Comparison of ENCODE assay signal across 8 cellular contexts in the genomic region with DNA sequence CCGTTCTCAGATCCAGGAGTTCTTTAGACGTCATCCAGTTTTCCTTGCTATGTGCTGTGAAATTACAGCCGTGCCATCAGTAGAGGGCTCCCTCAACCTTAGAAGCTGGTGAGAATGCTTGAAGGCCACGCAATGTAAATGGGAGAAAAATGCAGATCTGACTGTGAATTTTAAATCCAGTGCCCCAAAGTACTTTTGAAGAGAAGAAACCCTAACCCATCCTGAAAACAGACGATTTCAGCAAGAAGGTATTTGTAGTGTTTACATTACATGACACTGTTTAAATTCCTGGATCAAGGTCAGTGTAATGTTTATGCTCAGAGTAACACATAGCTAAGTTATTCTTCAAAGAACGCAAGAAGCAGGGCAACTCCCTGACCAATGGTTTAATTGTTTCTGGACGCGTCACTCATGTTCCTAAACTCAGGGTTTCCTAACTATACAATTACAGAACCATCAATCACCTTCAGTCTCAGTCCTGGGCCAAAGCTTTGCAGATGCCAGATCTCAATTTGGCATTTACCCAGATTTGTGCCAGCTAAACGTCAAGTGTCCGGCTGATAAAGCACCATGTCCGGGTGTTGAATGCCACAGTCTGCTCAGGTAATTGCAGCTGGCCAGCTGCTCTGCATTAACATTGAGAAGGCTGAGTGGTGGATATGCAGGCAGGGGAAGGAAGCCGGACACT. TPM values are rescaled to one million over a fixed set of nuclear protein-coding genes. Genes with fewer than 3 reads are reported as not detected.
DNase-seq lines count a peak whose midpoint lies in the region; FAIRE-seq and TF ChIP-seq lines count a peak whose summit lies in the region.

No MANE protein-coding gene starts in this region.

- in situ Hi-C loops in ACHN (cut with HindIII; ENCODE audit: low pct_ligation_motif_present, low pct_unique_long_range_greater_than_20kb, low sequenced_read_pairs) (no loop called here), KBM-7 (cut with MboI; ENCODE audit: low pct_unique_long_range_greater_than_20kb, low sequenced_read_pairs) (no loop called here), GM13977 (cut with MboI; ENCODE audit: low pct_unique_long_range_greater_than_20kb, low sequenced_read_pairs, unreplicated experiment) (no loop called here)

- WGBS in prostate gland: 24% methylated on average over 12 of the region's 12 CpGs

- no peak for FAIRE-seq in urothelium cell line (lab: Jason Lieb, UNC)

- TF ChIP-seq CTCF in ascending aorta (IDR thresholded peaks at IDR 0.05): peak; percentile 33 to 67 (median 52)
- peak in 2 of 4 experiments; percentile 18 to 20 for TF ChIP-seq CTCF in prostate gland (IDR thresholded peaks at IDR 0.05)
- no peak for TF ChIP-seq CTCF in GM13977 (IDR thresholded peaks at IDR 0.05; ENCODE audit: extremely low read depth, insufficient read depth, missing control alignments)

- H3K4me3 ChIP-seq in ascending aorta: no peak overlapping the region
- H3K4me3 ChIP-seq in prostate gland: no peak overlapping the region

- DNase-seq in ACHN (peak; percentile 58), KBM-7 (peak; percentile 26), ascending aorta (ENCODE audit: low spot score in 2 of 2) (no peak), kidney glomerular epithelial cell (lab: John Stamatoyannopoulos, UW) (peak; percentile 81), urothelium cell line (ENCODE audit: low spot score) (peak; percentile 45), NCI-H2107 treated with DMSO at 0.1 percent for 48 hours (lab: John Stamatoyannopoulos, UW; ENCODE audit: unreplicated experiment) (no peak), prostate gland (ENCODE audit: low spot score) (no peak), GM13977 (ENCODE audit: low spot score) (no peak)

- no peaks in the 10 kb centered on the region for H3K36me3 ChIP-seq in ascending aorta
- no peaks in the 10 kb centered on the region for H3K36me3 ChIP-seq in prostate gland

- H3K4me1 ChIP-seq in ascending aorta (peaks cover 6 to 8% of the 10 kb centered on the region in 2 donors), prostate gland (replicated peaks) (no peaks in the 10 kb centered on the region)

- intact Hi-C loops in ascending aorta (cut with DNase I): loop anchor here (1.0 kb wide), 1 partner anchor 38 kb away; a partner anchor contains a TSS
- intact Hi-C loops in prostate gland (cut with DNase I): loop anchor here (2.0 kb wide), 1 partner anchor 37 kb away; no protein-coding TSS in a partner anchor

- H3K27me3 ChIP-seq in ascending aorta (no peaks in the 10 kb centered on the region), prostate gland (replicated peaks; ENCODE audit: insufficient read depth) (no peaks in the 10 kb centered on the region)

- H3K27ac ChIP-seq in ascending aorta (no peak overlapping the region), prostate gland (no peak overlapping the region)

- no peak for TF ChIP-seq POLR2A in prostate gland (IDR thresholded peaks at IDR 0.05)

- no peaks in the 10 kb centered on the region for H3K9me3 ChIP-seq in ascending aorta
- no peaks in the 10 kb centered on the region for H3K9me3 ChIP-seq in prostate gland

RNA-seq across cellular contexts. Expression of a gene that starts 38.2 kb away (rescaled TPM):
- 0.64 TPM for total RNA-seq in ascending aorta
- total RNA-seq in prostate gland: 1 to 10 TPM in 1 of 2 donors, under 1 TPM in 1; 0.82 to 1.7 TPM

RNA-seq across cellular contexts. Expression of a gene that starts 58.2 kb away (rescaled TPM):
- total RNA-seq in ascending aorta: 20.4 TPM
- 1 to 10 TPM in 1 of 2 donors, under 1 TPM in 1; 0.59 to 1.5 TPM for total RNA-seq in prostate gland

Comparison
In these comparisons a context has a peak if more than half of its experiments do, and no peak if none do; other contexts are left out.
1. DNase-seq: peak in ACHN (single experiment), KBM-7 (single experiment), kidney glomerular epithelial cell (single experiment) and urothelium cell line (single experiment); none in ascending aorta (0 of 2), NCI-H2107 treated with DMSO at 0.1 percent for 48 hours (single experiment), prostate gland (single experiment) and GM13977 (single experiment).